In genomic region chr9:19934301-19934868, GRCh38 we compare ENCODE assay signal across 8 cellular contexts.
DNase-seq lines count a peak whose midpoint lies in the region; ATAC-seq and TF ChIP-seq lines count a peak whose summit lies in the region.

No MANE protein-coding gene starts in this region.

- peaks cover 11% of the 10 kb centered on the region for H3K27me3 Mint-ChIP-seq in CD4-positive, CD25-positive, alpha-beta regulatory T cell
- H3K27me3 Mint-ChIP-seq in activated T-helper 1 cell treated with anti-CD3 and anti-CD28 coated beads, Interleukin-12 subunit alpha, Interleukin-12 subunit beta, Interleukin-2, Interleukin-4 antibody, amounts not matched to agents 30 ng/mL and 10 ng/mL and 1 ng/mL, durations not matched to agents 14 hours and 24 hours and 36 hours (ENCODE audit: insufficient read depth) = peaks cover 4% of the 10 kb centered on the region

- no peak overlapping the region for H3K27ac ChIP-seq in CD4-positive, CD25-positive, alpha-beta regulatory T cell (ENCODE audit: insufficient read depth, low read length, poor library complexity, severe bottlenecking)
- H3K27ac ChIP-seq in heart right ventricle = peak overlapping the region in 3 of 10 donors; percentile 37 to 62 (median 37)
- H3K27ac ChIP-seq in osteoblast (ENCODE audit: low read depth, low read length) = no peak overlapping the region

- H3K9me3 Mint-ChIP-seq in CD4-positive, CD25-positive, alpha-beta regulatory T cell = no peaks in the 10 kb centered on the region
- no peaks in the 10 kb centered on the region for H3K9me3 Mint-ChIP-seq in activated T-helper 1 cell treated with anti-CD3 and anti-CD28 coated beads, Interleukin-12 subunit alpha, Interleukin-12 subunit beta, Interleukin-2, Interleukin-4 antibody, amounts not matched to agents 30 ng/mL and 10 ng/mL and 1 ng/mL, durations not matched to agents 14 hours and 24 hours and 36 hours

- no peaks in the 10 kb centered on the region for H3K9me3 ChIP-seq in CD4-positive, CD25-positive, alpha-beta regulatory T cell (ENCODE audit: control insufficient read depth in 2 of 2, low read length in 2 of 2)
- no peaks in the 10 kb centered on the region for H3K9me3 ChIP-seq in heart right ventricle
- H3K9me3 ChIP-seq in osteoblast (ENCODE audit: low read depth, low read length) = no peaks in the 10 kb centered on the region

- no peak for DNase-seq in CD4-positive, CD25-positive, alpha-beta regulatory T cell
- no peak for DNase-seq in activated T-helper 1 cell treated with anti-CD3 and anti-CD28 coated beads, Interleukin-12 subunit alpha, Interleukin-12 subunit beta, Interleukin-2, Interleukin-4 antibody, amounts not matched to agents 30 ng/mL and 10 ng/mL and 1 ng/mL, durations not matched to agents 14 hours and 24 hours and 36 hours (ENCODE audit: low spot score)
- peak; percentile 26 to 34 for DNase-seq in heart right ventricle
- DNase-seq in osteoblast (ENCODE audit: insufficient read length, low spot score, missing footprints) = peak; percentile 76
- no peak for DNase-seq in NCI-H1417 treated with DMSO at 0.1 percent for 48 hours (lab: John Stamatoyannopoulos, UW)
- no peak for DNase-seq in midbrain (lab: John Stamatoyannopoulos, UW)
- no peak for DNase-seq in AML-193 (lab: John Stamatoyannopoulos, UW)

- H3K4me1 ChIP-seq in CD4-positive, CD25-positive, alpha-beta regulatory T cell (ENCODE audit: control insufficient read depth, insufficient read depth, low read length, poor library complexity, severe bottlenecking) = no peaks in the 10 kb centered on the region
- H3K4me1 ChIP-seq in heart right ventricle (peaks cover 0 to 12% (median 0%) of the 10 kb centered on the region in 9 donors), osteoblast (ENCODE audit: insufficient read depth, low read length) (no peaks in the 10 kb centered on the region)

- no peaks in the 10 kb centered on the region for H3K36me3 Mint-ChIP-seq in CD4-positive, CD25-positive, alpha-beta regulatory T cell
- H3K36me3 Mint-ChIP-seq in activated T-helper 1 cell treated with anti-CD3 and anti-CD28 coated beads, Interleukin-12 subunit alpha, Interleukin-12 subunit beta, Interleukin-2, Interleukin-4 antibody, amounts not matched to agents 30 ng/mL and 10 ng/mL and 1 ng/mL, durations not matched to agents 14 hours and 24 hours and 36 hours (ENCODE audit: low read depth) = no peaks in the 10 kb centered on the region

- no peak overlapping the region for H3K4me3 ChIP-seq in CD4-positive, CD25-positive, alpha-beta regulatory T cell (ENCODE audit: low read depth, low read length)
- H3K4me3 ChIP-seq in heart right ventricle (peak overlapping the region; percentile 15 to 67 (median 56)), osteoblast (ENCODE audit: insufficient read depth, low read length) (peak overlapping the region; percentile 79)

- H3K36me3 ChIP-seq in CD4-positive, CD25-positive, alpha-beta regulatory T cell (ENCODE audit: control insufficient read depth, insufficient read depth, low read length) = no peaks in the 10 kb centered on the region
- H3K36me3 ChIP-seq in heart right ventricle = no peaks in the 10 kb centered on the region
- no peaks in the 10 kb centered on the region for H3K36me3 ChIP-seq in osteoblast (ENCODE audit: insufficient read depth, low read length)

- no peak overlapping the region for H3K27ac Mint-ChIP-seq in CD4-positive, CD25-positive, alpha-beta regulatory T cell
- no peak overlapping the region for H3K27ac Mint-ChIP-seq in activated T-helper 1 cell treated with anti-CD3 and anti-CD28 coated beads, Interleukin-12 subunit alpha, Interleukin-12 subunit beta, Interleukin-2, Interleukin-4 antibody, amounts not matched to agents 30 ng/mL and 10 ng/mL and 1 ng/mL, durations not matched to agents 14 hours and 24 hours and 36 hours

- peak overlapping the region in 3 of 4 donors; percentile 69 to 89 (median 74) for H3K4me3 Mint-ChIP-seq in CD4-positive, CD25-positive, alpha-beta regulatory T cell
- H3K4me3 Mint-ChIP-seq in activated T-helper 1 cell treated with anti-CD3 and anti-CD28 coated beads, Interleukin-12 subunit alpha, Interleukin-12 subunit beta, Interleukin-2, Interleukin-4 antibody, amounts not matched to agents 30 ng/mL and 10 ng/mL and 1 ng/mL, durations not matched to agents 14 hours and 24 hours and 36 hours = peak overlapping the region; percentile 62

- H4K20me1 ChIP-seq in osteoblast (ENCODE audit: insufficient read depth, low read length) = no peaks in the 10 kb centered on the region

- peaks cover 4% of the 10 kb centered on the region for H3K27me3 ChIP-seq in CD4-positive, CD25-positive, alpha-beta regulatory T cell (ENCODE audit: control insufficient read depth, insufficient read depth, low read length)
- H3K27me3 ChIP-seq in heart right ventricle (peaks cover 0 to 8% (median 0%) of the 10 kb centered on the region in 7 donors), osteoblast (ENCODE audit: insufficient read depth, low read length) (no peaks in the 10 kb centered on the region)

- ATAC-seq in CD4-positive, CD25-positive, alpha-beta regulatory T cell (ENCODE audit: low read depth in 2 of 2) = no peak
- ATAC-seq in heart right ventricle (peak; percentile 38 to 75 (median 66)), GM21619 (IDR thresholded peaks at IDR 0.05; ENCODE audit: unreplicated experiment) (no peak)

- 6 to 9% methylated on average over 41 of the region's 41 CpGs for WGBS in heart right ventricle, 2 donors

- intact Hi-C loops in activated T-helper 1 cell treated with anti-CD3 and anti-CD28 coated beads, Interleukin-12 subunit alpha, Interleukin-12 subunit beta, Interleukin-2, Interleukin-4 antibody, amounts not matched to agents 30 ng/mL and 10 ng/mL and 1 ng/mL, durations not matched to agents 14 hours and 24 hours and 36 hours (cut with micrococcal nuclease) = loop anchor here (5.0 to 10.0 kb wide), 3 partner anchors 63 to 690 kb away; partner anchors contain the start of gene MLLT3
- intact Hi-C loops in heart right ventricle (cut with DNase I) = loop anchor here in 4 of 10 donors (5.0 to 10.0 kb wide), 6 partner anchors 80 to 1173 kb away; partner anchors contain the start of gene MLLT3 (in 1 of the 4)

- H3K4me2 ChIP-seq in osteoblast (ENCODE audit: insufficient read depth, low read length) = peak overlapping the region; percentile 88

- no peaks in the 10 kb centered on the region for H3K79me2 ChIP-seq in osteoblast (ENCODE audit: insufficient read depth, low read length)

- H2AFZ ChIP-seq in osteoblast (ENCODE audit: low read length) = peak overlapping the region; percentile 90

- H3K4me1 Mint-ChIP-seq in CD4-positive, CD25-positive, alpha-beta regulatory T cell = peaks cover 0 to 10% (median 0%) of the 10 kb centered on the region in 4 donors
- peaks cover 14% of the 10 kb centered on the region for H3K4me1 Mint-ChIP-seq in activated T-helper 1 cell treated with anti-CD3 and anti-CD28 coated beads, Interleukin-12 subunit alpha, Interleukin-12 subunit beta, Interleukin-2, Interleukin-4 antibody, amounts not matched to agents 30 ng/mL and 10 ng/mL and 1 ng/mL, durations not matched to agents 14 hours and 24 hours and 36 hours (ENCODE audit: low read depth)

- TF ChIP-seq CTCF in heart right ventricle (IDR thresholded peaks at IDR 0.05) = peak in 3 of 9 donors; percentile 14 to 17 (median 16)
- TF ChIP-seq CTCF in osteoblast (IDR thresholded peaks at IDR 0.05; ENCODE audit: extremely low read depth, low read depth, low read length) = no peak

Comparison
In these comparisons a context has a peak if more than half of its experiments do, and no peak if none do; other contexts are left out.
1. ATAC-seq: peak in heart right ventricle (8 of 8); none in CD4-positive, CD25-positive, alpha-beta regulatory T cell (0 of 2) and GM21619 (single experiment).
2. DNase-seq: peak in heart right ventricle (2 of 2) and osteoblast (single experiment); none in CD4-positive, CD25-positive, alpha-beta regulatory T cell (0 of 3), activated T-helper 1 cell treated with anti-CD3 and anti-CD28 coated beads, Interleukin-12 subunit alpha, Interleukin-12 subunit beta, Interleukin-2, Interleukin-4 antibody, amounts not matched to agents 30 ng/mL and 10 ng/mL and 1 ng/mL, durations not matched to agents 14 hours and 24 hours and 36 hours (single experiment), NCI-H1417 treated with DMSO at 0.1 percent for 48 hours (single experiment), midbrain (single experiment) and AML-193 (0 of 2).